ENCODE assay signal across 18 cellular contexts in genomic region chr1:53315456-53316048, GRCh38. TPM values are rescaled to one million over a fixed set of nuclear protein-coding genes. Genes with fewer than 3 reads are reported as not detected.
A peak's percentile ranks its signal among the peaks of the same experiment; 100 is the strongest.
DNase-seq lines count a peak whose midpoint lies in the region; ATAC-seq, FAIRE-seq and TF ChIP-seq lines count a peak whose summit lies in the region.
"Had no signal": no experiment of that assay in that cellular context is flagged by ENCODE, and none has a peak within 500 bp of the region (broad histone marks: within the 10 kb centered on the region; RNA-seq: fewer than 3 reads in every experiment).

No MANE protein-coding gene starts in this region.

- H3K9me3 ChIP-seq in IMR-90 (ENCODE audit: control insufficient read depth, insufficient read depth, low read length) (no peaks in the 10 kb centered on the region), T-helper 17 cell (ENCODE audit: control insufficient read depth, low read length, poor library complexity, severe bottlenecking) (no peaks in the 10 kb centered on the region), pancreas (no peaks in the 10 kb centered on the region)
- H3K9me3 ChIP-seq: psoas muscle had no signal

- no peak overlapping the region for H2BK120ac ChIP-seq in IMR-90 (ENCODE audit: low read depth, low read length)

- H3K23ac ChIP-seq in IMR-90 (ENCODE audit: low read depth, low read length) = 0 out of 2 replicates have a peak overlapping the region, but pooled peaks have one; percentile 15

- no peak overlapping the region for H2BK5ac ChIP-seq in IMR-90 (ENCODE audit: low read depth, low read length, poor library complexity, severe bottlenecking)

- no peak overlapping the region for H2BK15ac ChIP-seq in IMR-90 (ENCODE audit: low read depth, low read length)

- 0 out of 2 replicates have a peak, but pooled peaks cover 5% of the 10 kb centered on the region for H3K9me1 ChIP-seq in IMR-90 (ENCODE audit: insufficient read depth, low read length)

- H3K56ac ChIP-seq in IMR-90 (ENCODE audit: extremely low read depth, insufficient read depth, low read length) = no peak overlapping the region

- H4K5ac ChIP-seq in IMR-90 (ENCODE audit: low read depth, low read length) = no peak overlapping the region; the same call in 1 of the 2 replicates

- no peaks in the 10 kb centered on the region for H3K36me3 Mint-ChIP-seq in T-helper 17 cell (ENCODE audit: low read depth)
- H3K36me3 Mint-ChIP-seq: naive B cell had no signal

- no peak overlapping the region for H2BK20ac ChIP-seq in IMR-90 (ENCODE audit: low read depth, low read length)

- TF ChIP-seq RAD21 in IMR-90 (IDR thresholded peaks at IDR 0.05; ENCODE audit: low read length) = no peak

- H4K8ac ChIP-seq in IMR-90 (ENCODE audit: low read depth in 2 of 2, low read length in 2 of 2) = 0 out of 4 replicates have a peak overlapping the region, but pooled peaks of 1 of the 2 experiments have one; percentile 4

- WGBS in IMR-90 (ENCODE audit: extremely low coverage in 2 of 2, insufficient read length in 1 of 2), 2 experiments = no CpG with 5 or more reads among the region's 5 CpGs
- WGBS in pancreas, 2 donors = 85 to 88% methylated on average over 5 of the region's 5 CpGs

- H4K91ac ChIP-seq in IMR-90 (ENCODE audit: insufficient read depth, low read depth, low read length) = no peak overlapping the region

- peaks cover 4% of the 10 kb centered on the region; the same call in 1 of the 2 replicates for H3K4me1 ChIP-seq in IMR-90 (ENCODE audit: control insufficient read depth, insufficient read depth, low read length)
- H3K4me1 ChIP-seq in pancreas = no peaks in the 10 kb centered on the region

- no peak overlapping the region for H2AK5ac ChIP-seq in IMR-90 (ENCODE audit: low read depth, low read length)

- in situ Hi-C loops in IMR-90 (cut with MboI; ENCODE audit: low sequenced_read_pairs) = no loop called here

- CTCF ChIA-PET in IMR-90 (lab: Yijun Ruan, JAX) = no interaction called here

- H3K27me3 Mint-ChIP-seq in T-helper 17 cell = no peaks in the 10 kb centered on the region

- no peak overlapping the region for H3K27ac ChIP-seq in IMR-90 (ENCODE audit: insufficient read depth, low read length)
- peak overlapping the region in 1 of 4 donors; percentile 23 for H3K27ac ChIP-seq in pancreas
- H3K27ac ChIP-seq: KMS-11, psoas muscle, VCaP had no signal

- no peak overlapping the region for H3K9ac ChIP-seq in IMR-90 (ENCODE audit: low read depth, low read length)
- H3K9ac ChIP-seq: KMS-11 had no signal

- TF ChIP-seq CTCF in IMR-90 (conservative IDR thresholded peaks at IDR 0.05; ENCODE audit: low read depth, low read length) (no peak), pancreas (IDR thresholded peaks at IDR 0.05) (no peak)

- no peak overlapping the region for H3K14ac ChIP-seq in IMR-90 (replicated peaks; ENCODE audit: low read depth, low read length)

- TF ChIP-seq POLR2A in IMR-90 (IDR thresholded peaks at IDR 0.05; ENCODE audit: low read depth, low read length) = no peak

- no peaks in the 10 kb centered on the region for H3K27me3 ChIP-seq in IMR-90 (ENCODE audit: control insufficient read depth, insufficient read depth, low read length)
- no peaks in the 10 kb centered on the region for H3K27me3 ChIP-seq in pancreas

- no peak overlapping the region for H3K4ac ChIP-seq in IMR-90 (ENCODE audit: low read depth, low read length)

- dilution Hi-C loops in IMR-90 (cut with HindIII; ENCODE audit: low sequenced_read_pairs, unreplicated experiment) = no loop called here

- H3K4me3 Mint-ChIP-seq in T-helper 17 cell = no peak overlapping the region

- POLR2A ChIA-PET in IMR-90 (lab: Charles Lee; ENCODE audit: unreplicated experiment) = no interaction called here

- no peaks in the 10 kb centered on the region for H3K36me3 ChIP-seq in IMR-90 (ENCODE audit: control insufficient read depth, insufficient read depth, low read length)
- H3K36me3 ChIP-seq in pancreas = no peaks in the 10 kb centered on the region

- no TSS peak for BruUV-seq in IMR-90 (replicated peaks; lab: Mats Ljungman, UMichigan)

- no peak overlapping the region for H3K4me2 ChIP-seq in IMR-90 (ENCODE audit: low read depth, low read length)
- H3K4me2 ChIP-seq: KMS-11 had no signal

- no peaks in the 10 kb centered on the region; the same call in 1 of the 2 replicates for H4K20me1 ChIP-seq in IMR-90 (ENCODE audit: insufficient read depth, low read length)

- H2AK9ac ChIP-seq in IMR-90 (replicated peaks; ENCODE audit: low read depth, low read length, poor library complexity) = peak overlapping the region; percentile 33

- H3K4me1 Mint-ChIP-seq in T-helper 17 cell = peaks cover 14% of the 10 kb centered on the region

- no peak for FAIRE-seq in pancreas (lab: Jason Lieb, UNC)
- FAIRE-seq: astrocyte had no signal

- H2AFZ ChIP-seq in IMR-90 (replicated peaks; ENCODE audit: low read length, poor library complexity) = no peak overlapping the region

- 0 out of 4 replicates have a peak, but pooled peaks cover 3% of the 10 kb centered on the region in 2 experiments for H3K79me1 ChIP-seq in IMR-90 (ENCODE audit: low read depth in 1 of 2, low read length in 2 of 2)

- H3K4me3 ChIP-seq in IMR-90 (ENCODE audit: insufficient read depth, low read depth, low read length) = no peak overlapping the region
- H3K4me3 ChIP-seq in pancreas = no peak overlapping the region
- H3K4me3 ChIP-seq: psoas muscle had no signal

- H3K18ac ChIP-seq in IMR-90 (ENCODE audit: low read depth, low read length) = no peak overlapping the region

- no peak for ATAC-seq in IMR-90 (ENCODE audit: low read depth)
- ATAC-seq in T-helper 17 cell = no peak
- peak; percentile 9 for ATAC-seq in esophagus mucosa
- peak in 3 of 4 donors; percentile 41 to 64 (median 51) for ATAC-seq in pancreas
- no peak for ATAC-seq in GM19395 (IDR thresholded peaks at IDR 0.05; ENCODE audit: unreplicated experiment)
- ATAC-seq in HG03097 (IDR thresholded peaks at IDR 0.05; ENCODE audit: low FRiP score, unreplicated experiment) = no peak
- ATAC-seq: left lobe of liver, Panc1, psoas muscle had no signal

- DNase-seq in IMR-90 (no peak), T-helper 17 cell (no peak), pancreas (peak in 1 of 6 donors; percentile 15), NCI-H748 treated with DMSO at 0.1 percent for 48 hours (lab: John Stamatoyannopoulos, UW) (no peak)
- DNase-seq: activated effector memory CD4-positive, alpha-beta T cell treated with anti-CD3 and anti-CD28 coated beads, Interleukin-2, amount 50 U/mL, for 16 hours; cortex of kidney; naive B cell; NCI-H1417 treated with DMSO at 0.1 percent for 48 hours; NCI-H774 had no signal

- intact Hi-C loops in IMR-90 (cut with micrococcal nuclease) = no loop called here
- intact Hi-C loops in pancreas (cut with DNase I) = no loop called here

- peak overlapping the region; percentile 59 for H3K27ac Mint-ChIP-seq in T-helper 17 cell

TF ChIP-seq in IMR-90, 13 proteins besides CTCF, POLR2A, EP300 and RAD21:
- no peak for TF ChIP-seq CHD1 (IDR thresholded peaks at IDR 0.05; ENCODE audit: low read depth, low read length)
- no peak for TF ChIP-seq NFE2L2 (IDR thresholded peaks at IDR 0.05; ENCODE audit: low read depth, low read length)
- no peak for TF ChIP-seq SMC3 (IDR thresholded peaks at IDR 0.05; ENCODE audit: low read depth, low read length)
- no peak for TF ChIP-seq FOS (IDR thresholded peaks at IDR 0.05; ENCODE audit: low read depth, low read length)
- no peak for TF ChIP-seq MAFK (IDR thresholded peaks at IDR 0.05; ENCODE audit: low read depth, low read length)
- TF ChIP-seq RFX5 (IDR thresholded peaks at IDR 0.05; ENCODE audit: low read depth, low read length) = no peak
- no peak for TF ChIP-seq MXI1 (IDR thresholded peaks at IDR 0.05; ENCODE audit: borderline replicate concordance, low read depth, low read length)
- no peak for TF ChIP-seq CEBPB (IDR thresholded peaks at IDR 0.05; ENCODE audit: low read depth, low read length)
- no peak for TF ChIP-seq ELK1 (IDR thresholded peaks at IDR 0.05; ENCODE audit: borderline replicate concordance, low read depth, low read length)

RNA-seq across cellular contexts. Expression of gene LRP8, which starts 12.3 kb away (rescaled TPM):
- total RNA-seq in IMR-90 (2012; rRNA removed) = 11.1 and 12.0 TPM in 2 replicates
- 12.1 and 12.6 TPM in 2 replicates for polyA plus RNA-seq in IMR-90 (2012; rRNA removed)
- 5.9 and 7.7 TPM in 2 replicates for polyA plus RNA-seq in IMR-90 (2012; cell fraction: cytosol; rRNA removed)
- 40.5 and 54.0 TPM in 2 replicates for polyA plus RNA-seq in IMR-90 (2012; cell fraction: nucleus; rRNA removed; ENCODE audit: low replicate concordance)
- 10 to 100 TPM; 15.1 to 18.6 TPM for total RNA-seq in T-helper 17 cell
- total RNA-seq in esophagus mucosa = 21.0 TPM
- total RNA-seq in pancreas = 1 to 10 TPM in 2 of 6 donors, under 1 TPM in 4; 0.08 to 2.3 (median 0.84) TPM
- polyA plus RNA-seq in pancreas = under 1 TPM; 0.34 to 0.40 TPM

Comparison
In these comparisons a context has a peak if more than half of its experiments do, and no peak if none do; other contexts are left out.
1. ATAC-seq: peak in esophagus mucosa (single experiment) and pancreas (3 of 4); none in IMR-90 (single experiment), T-helper 17 cell (single experiment), GM19395 (single experiment) and HG03097 (single experiment).